8 cellular contexts compared by ENCODE assay signal in genomic region chr12:121799842-121800693, GRCh38. TPM values are rescaled to one million over a fixed set of nuclear protein-coding genes. Genes with fewer than 3 reads are reported as not detected.
A peak's percentile ranks its signal among the peaks of the same experiment; 100 is the strongest.
DNase-seq lines count a peak whose midpoint lies in the region; ATAC-seq and TF ChIP-seq lines count a peak whose summit lies in the region.

No MANE protein-coding gene starts in this region.

- H3K4me1 Mint-ChIP-seq in HFFc6 (ENCODE audit: low read depth), result peaks cover 58% of the 10 kb centered on the region
- H3K4me1 Mint-ChIP-seq in activated CD8-positive, alpha-beta T cell treated with anti-CD3 and anti-CD28 coated beads, Interleukin-2, amount 10 ng/mL, durations not matched to agents 7 days and 5 days (ENCODE audit: low read depth), result peaks cover 32% of the 10 kb centered on the region
- H3K4me1 Mint-ChIP-seq in effector memory CD8-positive, alpha-beta T cell (ENCODE audit: low read depth in 2 of 2), result peaks cover 42 to 46% of the 10 kb centered on the region in 2 donors

- H3K9me3 Mint-ChIP-seq in HFFc6, result no peaks in the 10 kb centered on the region
- no peaks in the 10 kb centered on the region for H3K9me3 Mint-ChIP-seq in activated CD8-positive, alpha-beta T cell treated with anti-CD3 and anti-CD28 coated beads, Interleukin-2, amount 10 ng/mL, durations not matched to agents 7 days and 5 days (ENCODE audit: insufficient read depth)
- H3K9me3 Mint-ChIP-seq in effector memory CD8-positive, alpha-beta T cell, result no peaks in the 10 kb centered on the region

- CTCF ChIA-PET in activated CD8-positive, alpha-beta T cell treated with anti-CD3 and anti-CD28 coated beads, Interleukin-2, amount 10 ng/mL, durations not matched to agents 7 days and 5 days (lab: Charles Lee), result interaction anchor here (1.1 to 26.5 kb wide), 4 partner anchors 6 to 89 kb away, joined by 3 to 956 read pairs (median 482); partner anchors contain the start of genes PSMD9, RHOF and SETD1B

- H3K4me3 Mint-ChIP-seq in HFFc6, result peak overlapping the region; percentile 84
- peak overlapping the region; percentile 84 for H3K4me3 Mint-ChIP-seq in activated CD8-positive, alpha-beta T cell treated with anti-CD3 and anti-CD28 coated beads, Interleukin-2, amount 10 ng/mL, durations not matched to agents 7 days and 5 days
- H3K4me3 Mint-ChIP-seq in effector memory CD8-positive, alpha-beta T cell, result peak overlapping the region; percentile 81 to 83

- DNase-seq in DMS53 treated with DMSO at 0.1 percent for 48 hours (lab: John Stamatoyannopoulos, UW; ENCODE audit: unreplicated experiment) (peak; percentile 75), HFFc6 (peak; percentile 76), NCI-H526 treated with DMSO at 0.1 percent for 48 hours (lab: John Stamatoyannopoulos, UW) (peak; percentile 63), lung microvascular endothelial cell (ENCODE audit: low read depth in 2 of 2) (peak; percentile 75 to 91), cerebellar nuclear complex (lab: John Stamatoyannopoulos, UW) (no peak)
- peak; percentile 84 for DNase-seq in activated CD8-positive, alpha-beta T cell treated with anti-CD3 and anti-CD28 coated beads, Interleukin-2, amount 10 ng/mL, durations not matched to agents 7 days and 5 days
- peak in 2 of 3 experiments; percentile 56 to 57 for DNase-seq in effector memory CD8-positive, alpha-beta T cell
- DNase-seq in stimulated activated CD4-positive, alpha-beta T cell treated with anti-CD3 and anti-CD28 coated beads, TNF-alpha, amount 100 ng/mL, for 48 hours (ENCODE audit: low read depth in 3 of 3), result peak in 2 of 3 donors; percentile 65 to 86

- no peak for TF ChIP-seq CTCF in HFFc6 (IDR thresholded peaks at IDR 0.05)

- no peaks in the 10 kb centered on the region; the same call in none of the 2 replicates for H3K27me3 Mint-ChIP-seq in HFFc6 (ENCODE audit: insufficient read depth)
- H3K27me3 Mint-ChIP-seq in activated CD8-positive, alpha-beta T cell treated with anti-CD3 and anti-CD28 coated beads, Interleukin-2, amount 10 ng/mL, durations not matched to agents 7 days and 5 days (ENCODE audit: low read depth), result no peaks in the 10 kb centered on the region
- no peaks in the 10 kb centered on the region for H3K27me3 Mint-ChIP-seq in effector memory CD8-positive, alpha-beta T cell

- POLR2A ChIA-PET in activated CD8-positive, alpha-beta T cell treated with anti-CD3 and anti-CD28 coated beads, Interleukin-2, amount 10 ng/mL, durations not matched to agents 7 days and 5 days (lab: Charles Lee), result interaction anchor here (0.5 to 26.9 kb wide), 7 partner anchors 5 to 474 kb away, joined by 3 to 543 read pairs (median 4); partner anchors contain the start of genes ORAI1, RHOF and SETD1B

- peaks cover 6% of the 10 kb centered on the region for H3K36me3 Mint-ChIP-seq in HFFc6 (ENCODE audit: low read depth)
- H3K36me3 Mint-ChIP-seq in activated CD8-positive, alpha-beta T cell treated with anti-CD3 and anti-CD28 coated beads, Interleukin-2, amount 10 ng/mL, durations not matched to agents 7 days and 5 days (ENCODE audit: low read depth), result peaks cover 42% of the 10 kb centered on the region
- H3K36me3 Mint-ChIP-seq in effector memory CD8-positive, alpha-beta T cell (ENCODE audit: insufficient read depth), result peaks cover 71% of the 10 kb centered on the region

- ATAC-seq in activated CD8-positive, alpha-beta T cell treated with anti-CD3 and anti-CD28 coated beads, Interleukin-2, amount 10 ng/mL, durations not matched to agents 7 days and 5 days, result peak; percentile 29
- ATAC-seq in effector memory CD8-positive, alpha-beta T cell (replicated peaks), result peak; percentile 27

- H3K27ac Mint-ChIP-seq in HFFc6, result peak overlapping the region; percentile 89
- H3K27ac Mint-ChIP-seq in activated CD8-positive, alpha-beta T cell treated with anti-CD3 and anti-CD28 coated beads, Interleukin-2, amount 10 ng/mL, durations not matched to agents 7 days and 5 days, result peak overlapping the region; percentile 92
- peak overlapping the region; percentile 90 to 98 for H3K27ac Mint-ChIP-seq in effector memory CD8-positive, alpha-beta T cell

RNA-seq across cellular contexts. Expression of gene SETD1B, which starts 3.7 kb away (rescaled TPM):
- total RNA-seq in HFFc6 (2021; fragmentation: NEBNext Ultra II Directional; extraction: Animal tissue kit (Norgen Biotek cat#: 25700)), result 10 to 100 TPM; 18.5 to 22.0 (median 20.9) TPM
- 10 to 100 TPM; 30.0 to 30.9 TPM for total RNA-seq in activated CD8-positive, alpha-beta T cell treated with anti-CD3 and anti-CD28 coated beads, Interleukin-2, amount 10 ng/mL, durations not matched to agents 7 days and 5 days
- 1.3 and 1.4 TPM in 2 replicates for total RNA-seq in lung microvascular endothelial cell

RNA-seq across cellular contexts. Expression of gene RHOF, which starts 6.6 kb away (rescaled TPM):
- total RNA-seq in HFFc6 (2021; fragmentation: NEBNext Ultra II Directional; extraction: Animal tissue kit (Norgen Biotek cat#: 25700)), result 1 to 10 TPM; 3.2 to 4.2 (median 3.6) TPM
- total RNA-seq in activated CD8-positive, alpha-beta T cell treated with anti-CD3 and anti-CD28 coated beads, Interleukin-2, amount 10 ng/mL, durations not matched to agents 7 days and 5 days, result 100 to 1,000 TPM; 145 to 154 TPM
- 2.6 and 3.3 TPM in 2 replicates for total RNA-seq in lung microvascular endothelial cell

RNA-seq across cellular contexts. Expression of gene HPD, which starts 58.6 kb away (rescaled TPM):
- total RNA-seq in HFFc6 (2021; fragmentation: NEBNext Ultra II Directional; extraction: Animal tissue kit (Norgen Biotek cat#: 25700)), result under 1 TPM in 4 of 6 experiments, not detected in 2; 0.14 to 0.25 (median 0.21) TPM
- not detected for total RNA-seq in activated CD8-positive, alpha-beta T cell treated with anti-CD3 and anti-CD28 coated beads, Interleukin-2, amount 10 ng/mL, durations not matched to agents 7 days and 5 days
- not detected in 2 replicates for total RNA-seq in lung microvascular endothelial cell

Comparison
In these comparisons a context has a peak if more than half of its experiments do, and no peak if none do; other contexts are left out.
1. DNase-seq: peak in DMS53 treated with DMSO at 0.1 percent for 48 hours (single experiment), HFFc6 (single experiment), NCI-H526 treated with DMSO at 0.1 percent for 48 hours (single experiment), activated CD8-positive, alpha-beta T cell treated with anti-CD3 and anti-CD28 coated beads, Interleukin-2, amount 10 ng/mL, durations not matched to agents 7 days and 5 days (single experiment), effector memory CD8-positive, alpha-beta T cell (2 of 3), lung microvascular endothelial cell (2 of 2) and stimulated activated CD4-positive, alpha-beta T cell treated with anti-CD3 and anti-CD28 coated beads, TNF-alpha, amount 100 ng/mL, for 48 hours (2 of 3); none in cerebellar nuclear complex (0 of 2).
2. RNA of gene RHOF, which starts 6.6 kb away (total RNA-seq): 145 to 154 TPM in activated CD8-positive, alpha-beta T cell treated with anti-CD3 and anti-CD28 coated beads, Interleukin-2, amount 10 ng/mL, durations not matched to agents 7 days and 5 days; 3.2 to 4.2 TPM in HFFc6 and 2.6 to 3.3 TPM in lung microvascular endothelial cell; every median in the first group is over 10 times any median in the second.
3. Peak in every context shown above with its lines, with median percentiles within 50 percentile points of each other: H3K27ac Mint-ChIP-seq and H3K4me3 Mint-ChIP-seq.